Comparison of ENCODE assay signal across 8 cellular contexts in genomic region chrX:15790766-15791380, GRCh38. TPM values are rescaled to one million over a fixed set of nuclear protein-coding genes. Genes with fewer than 3 reads are reported as not detected.
DNase-seq lines count a peak whose midpoint lies in the region; ATAC-seq, FAIRE-seq and TF ChIP-seq lines count a peak whose summit lies in the region.

No MANE protein-coding gene starts in this region.

- H3K36me3 ChIP-seq in astrocyte (ENCODE audit: insufficient read depth, low read length) (no peaks in the 10 kb centered on the region), tibial artery (peaks cover 0 to 13% (median under 1%) of the 10 kb centered on the region in 3 donors)

- H3K79me2 ChIP-seq in astrocyte (ENCODE audit: insufficient read depth, low read length), result peaks cover 6% of the 10 kb centered on the region

- H3K27me3 ChIP-seq in astrocyte (ENCODE audit: insufficient read depth, low read length), result no peaks in the 10 kb centered on the region
- no peaks in the 10 kb centered on the region for H3K27me3 ChIP-seq in tibial artery

- intact Hi-C loops in tibial artery (cut with DNase I; ENCODE audit: low total_unique reads), result loop anchor here (5.0 kb wide), 1 partner anchor 109 kb away; no protein-coding TSS in a partner anchor

- H3K4me1 ChIP-seq in astrocyte (ENCODE audit: insufficient read depth, low read length), result no peaks in the 10 kb centered on the region
- H3K4me1 ChIP-seq in tibial artery, result peaks cover 0 to 16% (median 6%) of the 10 kb centered on the region in 4 donors

- H3K4me3 ChIP-seq in astrocyte (ENCODE audit: insufficient read depth, low read depth, low read length), result peak overlapping the region; percentile 89
- H3K4me3 ChIP-seq in tibial artery, result peak overlapping the region; percentile 70 to 73

- H3K9me3 ChIP-seq in astrocyte (ENCODE audit: insufficient read depth, low read depth, low read length) (no peaks in the 10 kb centered on the region), tibial artery (no peaks in the 10 kb centered on the region)

- ATAC-seq in GM19328 (IDR thresholded peaks at IDR 0.05; ENCODE audit: unreplicated experiment) (peak; percentile 25), HG03520 (IDR thresholded peaks at IDR 0.05; ENCODE audit: unreplicated experiment) (peak; percentile 8)

- H3K27ac Mint-ChIP-seq in astrocyte (ENCODE audit: unreplicated experiment), result no peak overlapping the region

- TF ChIP-seq CTCF in astrocyte (IDR thresholded peaks at IDR 0.05; ENCODE audit: insufficient read depth, low read depth, low read length), result no peak
- no peak for TF ChIP-seq CTCF in tibial artery (IDR thresholded peaks at IDR 0.05)

- no peaks in the 10 kb centered on the region for H3K36me3 Mint-ChIP-seq in astrocyte (ENCODE audit: low read depth, unreplicated experiment)

- peak overlapping the region; percentile 91 for H3K9ac ChIP-seq in astrocyte (ENCODE audit: low read length)

- no peak overlapping the region for H3K4me3 Mint-ChIP-seq in astrocyte (ENCODE audit: unreplicated experiment)

- H4K20me1 ChIP-seq in astrocyte (ENCODE audit: insufficient read depth, low read length), result no peaks in the 10 kb centered on the region

- H3K27me3 Mint-ChIP-seq in astrocyte (ENCODE audit: low read depth, unreplicated experiment), result no peaks in the 10 kb centered on the region

- H3K27ac ChIP-seq in astrocyte (ENCODE audit: low read depth, low read length) (peak overlapping the region; percentile 63), tibial artery (peak overlapping the region; percentile 85 to 88)

- H3K4me1 Mint-ChIP-seq in astrocyte (ENCODE audit: low read depth, unreplicated experiment), result no peaks in the 10 kb centered on the region

- DNase-seq in AG20443 (ENCODE audit: low spot score) (peak; percentile 6), astrocyte (ENCODE audit: low read depth) (no peak), kidney glomerular epithelial cell (lab: John Stamatoyannopoulos, UW) (peak; percentile 2), tibial artery (no peak), GM19238 (ENCODE audit: insufficient read length, low spot score) (no peak), cerebellar cortex (ENCODE audit: low spot score) (no peak)

- H3K4me2 ChIP-seq in astrocyte (ENCODE audit: low read length), result peak overlapping the region; percentile 97

- FAIRE-seq in astrocyte (lab: Jason Lieb, UNC), result no peak

- H3K9me3 Mint-ChIP-seq in astrocyte (ENCODE audit: unreplicated experiment), result no peaks in the 10 kb centered on the region

- H2AFZ ChIP-seq in astrocyte (ENCODE audit: low read depth, low read length), result peak overlapping the region; percentile 94

RNA-seq across cellular contexts. Expression of gene ZRSR2, which starts 0.6 kb away (rescaled TPM):
- total RNA-seq in astrocyte, result 7.3 and 9.3 TPM in 2 replicates

RNA-seq across cellular contexts. Expression of gene CA5B, which starts 52.8 kb away (rescaled TPM):
- 6.1 and 6.4 TPM in 2 replicates for total RNA-seq in astrocyte

Comparison
In these comparisons a context has a peak if more than half of its experiments do, and no peak if none do; other contexts are left out.
1. DNase-seq: peak in AG20443 (single experiment) and kidney glomerular epithelial cell (single experiment); none in astrocyte (single experiment), tibial artery (0 of 2), GM19238 (single experiment) and cerebellar cortex (single experiment).